9 cellular contexts compared by ENCODE assay signal in genomic region chr4:186719925-186720694, GRCh38. TPM values are rescaled to one million over a fixed set of nuclear protein-coding genes. Genes with fewer than 3 reads are reported as not detected.
DNase-seq lines count a peak whose midpoint lies in the region; ATAC-seq, FAIRE-seq and TF ChIP-seq lines count a peak whose summit lies in the region.
"Had no signal": no experiment of that assay in that cellular context is flagged by ENCODE, and none has a peak within 500 bp of the region (broad histone marks: within the 10 kb centered on the region; RNA-seq: fewer than 3 reads in every experiment).

No MANE protein-coding gene starts in this region.

- no peaks in the 10 kb centered on the region for H3K4me1 Mint-ChIP-seq in stimulated activated effector memory CD8-positive, alpha-beta T cell treated with anti-CD3 and anti-CD28 coated beads, Interleukin-12 subunit alpha, Interleukin-12 subunit beta, amount 100 ng/mL, for 72 hours

- no peak for FAIRE-seq in A549 (lab: Jason Lieb, UNC)

- H3K9me3 ChIP-seq in A549, result peaks cover 19% of the 10 kb centered on the region; the same call in 2 of the 3 replicates

- no peaks in the 10 kb centered on the region for H3K36me3 Mint-ChIP-seq in stimulated activated effector memory CD8-positive, alpha-beta T cell treated with anti-CD3 and anti-CD28 coated beads, Interleukin-12 subunit alpha, Interleukin-12 subunit beta, amount 100 ng/mL, for 72 hours

- H3K27ac ChIP-seq in A549, result no peak overlapping the region
- H3K27ac ChIP-seq in RWPE1, result no peak overlapping the region

- no peaks in the 10 kb centered on the region for H3K27me3 ChIP-seq in GM06990 (replicated peaks; ENCODE audit: control insufficient read depth, insufficient read depth, low read length)

- no peak overlapping the region for H3K27ac Mint-ChIP-seq in stimulated activated effector memory CD8-positive, alpha-beta T cell treated with anti-CD3 and anti-CD28 coated beads, Interleukin-12 subunit alpha, Interleukin-12 subunit beta, amount 100 ng/mL, for 72 hours
- H3K27ac Mint-ChIP-seq: immature natural killer cell had no signal

- no peak overlapping the region for H3K4me3 Mint-ChIP-seq in stimulated activated effector memory CD8-positive, alpha-beta T cell treated with anti-CD3 and anti-CD28 coated beads, Interleukin-12 subunit alpha, Interleukin-12 subunit beta, amount 100 ng/mL, for 72 hours
- H3K4me3 Mint-ChIP-seq: immature natural killer cell had no signal

- TF ChIP-seq EP300 in A549 (IDR thresholded peaks at IDR 0.05), result no peak

- WGBS in A549 (ENCODE audit: missing lambda C conversion rate), result 76% methylated on average over 4 of the region's 4 CpGs

- no peak for TF ChIP-seq POLR2A in A549 (IDR thresholded peaks at IDR 0.05; ENCODE audit: low read length)

- no peak overlapping the region for H3K4me3 ChIP-seq in A549
- no peak overlapping the region for H3K4me3 ChIP-seq in GM06990 (replicated peaks; ENCODE audit: low read depth, low read length)
- H3K4me3 ChIP-seq in fibroblast of villous mesenchyme (ENCODE audit: low read depth, low read length), result no peak overlapping the region

- POLR2A ChIA-PET in A549 (lab: Yijun Ruan, JAX) (no interaction called here), RWPE1 (lab: Yijun Ruan, JAX; ENCODE audit: low non-redundant PET) (no interaction called here)

- DNase-seq in A549 (ENCODE audit: low read depth in 1 of 2, low spot score in 1 of 2) (peak in 1 of 2 experiments; percentile 81), GM06990 (ENCODE audit: extremely low read depth, insufficient read length) (no peak), RWPE1 (ENCODE audit: low spot score) (no peak), fibroblast of villous mesenchyme (ENCODE audit: low read depth) (peak; percentile 47), inferior parietal cortex (ENCODE audit: extremely low spot score) (no peak)
- DNase-seq in stimulated activated effector memory CD8-positive, alpha-beta T cell treated with anti-CD3 and anti-CD28 coated beads, Interleukin-12 subunit alpha, Interleukin-12 subunit beta, amount 100 ng/mL, for 72 hours (ENCODE audit: low spot score in 2 of 2), result no peak
- DNase-seq: immature natural killer cell had no signal

- peak; percentile 35; the same call in 2 of the 3 replicates for TF ChIP-seq CTCF in A549 (IDR thresholded peaks at IDR 0.05)
- peak; percentile 29 for TF ChIP-seq CTCF in GM06990 (IDR thresholded peaks at IDR 0.05; ENCODE audit: insufficient read depth, low read length, poor library complexity, severe bottlenecking)
- 0 out of 2 replicates have a peak, but pooled peaks have one; percentile 32 for TF ChIP-seq CTCF in RWPE1 (conservative IDR thresholded peaks at IDR 0.05; ENCODE audit: low read depth)
- peak; percentile 50 for TF ChIP-seq CTCF in fibroblast of villous mesenchyme (IDR thresholded peaks at IDR 0.05; ENCODE audit: insufficient read depth, low read depth, low read length)

- CTCF ChIA-PET in A549 (lab: Yijun Ruan, JAX), result interaction anchor here (0.7 to 2.6 kb wide), 7 partner anchors 11 to 73 kb away, joined by 3 to 10 read pairs (median 4); no protein-coding TSS in a partner anchor
- CTCF ChIA-PET in RWPE1 (lab: Yijun Ruan, JAX), result interaction anchor here (0.5 to 0.7 kb wide), 3 partner anchors 31 to 1094 kb away, joined by 3 to 4 read pairs (median 3); no protein-coding TSS in a partner anchor

- peak; percentile 21 to 51; a peak in 3 of 5 replicates for TF ChIP-seq RAD21 in A549 (conservative IDR thresholded peaks at IDR 0.05 in 1 of 2, IDR thresholded peaks at IDR 0.05 in 1 of 2)

- no peaks in the 10 kb centered on the region for H3K4me1 ChIP-seq in A549

- no peaks in the 10 kb centered on the region for H3K36me3 ChIP-seq in GM06990 (ENCODE audit: control insufficient read depth, insufficient read depth, low read length)

- H3K4me2 ChIP-seq in A549, result no peak overlapping the region

- ATAC-seq in A549, result no peak
- ATAC-seq in HG03354 (IDR thresholded peaks at IDR 0.05; ENCODE audit: poor library complexity, severe bottlenecking, unreplicated experiment), result no peak
- ATAC-seq in GM21717 (IDR thresholded peaks at IDR 0.05; ENCODE audit: unreplicated experiment), result no peak
- ATAC-seq in stimulated activated effector memory CD8-positive, alpha-beta T cell treated with anti-CD3 and anti-CD28 coated beads, Interleukin-12 subunit alpha, Interleukin-12 subunit beta, amount 100 ng/mL, for 72 hours, result no peak

- no peaks in the 10 kb centered on the region for H3K9me3 Mint-ChIP-seq in stimulated activated effector memory CD8-positive, alpha-beta T cell treated with anti-CD3 and anti-CD28 coated beads, Interleukin-12 subunit alpha, Interleukin-12 subunit beta, amount 100 ng/mL, for 72 hours

TF ChIP-seq in A549, 52 proteins besides CTCF, POLR2A, EP300 and RAD21:
- TF ChIP-seq BHLHE40 (IDR thresholded peaks at IDR 0.05; ENCODE audit: low read depth, low read length) (no peak), CEBPB (IDR thresholded peaks at IDR 0.05) (0 out of 4 replicates have a peak, but pooled peaks of 1 of the 2 experiments have one; percentile 18), SMC3 (IDR thresholded peaks at IDR 0.05) (0 out of 3 replicates have a peak, but pooled peaks have one; percentile 20), FOXS1 (CRISPR knock-in tag; IDR thresholded peaks at IDR 0.05) (0 out of 2 replicates have a peak, but pooled peaks have one; percentile 24)

RNA-seq across cellular contexts. Expression of gene FAT1, which starts 3.5 kb away (rescaled TPM):
- polyA plus RNA-seq in A549 (2011; rRNA removed), result 177 and 225 TPM in 2 replicates
- polyA plus RNA-seq in A549 (2012; cell fraction: cytosol; rRNA removed), result 57.1 and 63.7 TPM in 2 replicates
- 201 and 278 TPM in 2 replicates for polyA plus RNA-seq in A549 (2012; cell fraction: nucleus; rRNA removed)
- polyA plus RNA-seq in A549 (2017; fragmentation: RNase III; extraction: RNeasy Plus Mini Kit Qiagen cat#74134 plus additional on column Dnase treatment), result 62.2 to 68.5 TPM (median 62.8 TPM) in 3 replicates
- 1,227 and 1,657 TPM in 2 replicates for polyA minus RNA-seq in A549 (2011; rRNA and poly(A)+ RNA removed)
- total RNA-seq in fibroblast of villous mesenchyme, result 306 and 454 TPM in 2 replicates
- polyA plus RNA-seq: immature natural killer cell had no signal
